Comparison of ENCODE assay signal across 36 cellular contexts in the genomic region with DNA sequence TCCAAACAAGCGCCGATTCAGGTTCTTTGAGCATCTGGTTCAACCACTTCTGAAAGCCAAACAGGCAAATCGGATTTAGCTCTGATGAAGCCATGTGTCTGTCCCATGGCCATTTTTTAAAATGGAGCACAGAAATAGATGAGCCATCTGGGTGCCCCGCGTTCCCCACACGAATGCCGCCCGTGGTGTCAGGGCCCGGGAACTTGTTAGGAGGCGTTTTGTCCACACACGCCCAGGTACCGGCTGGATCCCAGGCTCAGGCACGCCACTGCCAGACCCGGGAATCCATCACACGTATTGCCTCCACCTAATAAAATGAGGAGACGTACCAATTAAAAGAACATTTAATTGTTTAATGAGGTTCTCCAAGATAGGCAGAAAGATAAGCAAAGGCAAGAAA.
"Had no signal": no experiment of that assay in that cellular context is flagged by ENCODE, and none has a peak within 500 bp of the region (broad histone marks: within the 10 kb centered on the region; RNA-seq: fewer than 3 reads in every experiment).

No MANE protein-coding gene starts in this region.

- H3K27ac Mint-ChIP-seq: activated CD4-positive, alpha-beta T cell treated with anti-CD3 and anti-CD28 coated beads for 36 hours; activated CD4-positive, alpha-beta T cell treated with anti-CD3 and anti-CD28 coated beads, Interleukin-2, amount 10 ng/mL, durations not matched to agents 7 days and 5 days; activated CD8-positive, alpha-beta T cell treated with anti-CD3 and anti-CD28 coated beads, Interleukin-2, amount 10 ng/mL, durations not matched to agents 7 days and 5 days; activated naive CD4-positive, alpha-beta T cell treated with anti-CD3 and anti-CD28 coated beads for 36 hours; activated naive CD4-positive, alpha-beta T cell treated with anti-CD3 and anti-CD28 coated beads, Interleukin-2, amount 50 U/mL, for 72 hours; activated T-cell treated with anti-CD3 and anti-CD28 coated beads, Interleukin-2, amount 50 U/mL, for 24 hours; activated T-helper 1 cell treated with anti-CD3 and anti-CD28 coated beads, Interleukin-12 subunit alpha, Interleukin-12 subunit beta, Interleukin-2, Interleukin-4 antibody, amounts not matched to agents 30 ng/mL and 10 ng/mL and 1 ng/mL, durations not matched to agents 14 hours and 24 hours and 36 hours; T-helper 1 cell treated with Interleukin-12 subunit alpha and Interleukin-12 subunit beta and Interleukin-4 antibody, amounts not matched to agents 30 μg/mL and 1 μg/mL, for 36 hours; T-helper 2 cell treated with Interferon-gamma antibody and Interleukin-4, amounts not matched to agents 5 μg/mL and 100 μg/mL, for 36 hours; WTC11 had no signal

- H3K9me3 Mint-ChIP-seq: activated naive CD4-positive, alpha-beta T cell treated with anti-CD3 and anti-CD28 coated beads for 36 hours; activated T-cell treated with anti-CD3 and anti-CD28 coated beads, Interleukin-2, amount 50 U/mL, for 24 hours had no signal

- H3K4me3 Mint-ChIP-seq: activated CD4-positive, alpha-beta T cell treated with anti-CD3 and anti-CD28 coated beads for 36 hours; activated CD4-positive, alpha-beta T cell treated with anti-CD3 and anti-CD28 coated beads, Interleukin-2, amount 10 ng/mL, durations not matched to agents 7 days and 5 days; activated CD8-positive, alpha-beta T cell treated with anti-CD3 and anti-CD28 coated beads, Interleukin-2, amount 10 ng/mL, durations not matched to agents 7 days and 5 days; activated naive CD4-positive, alpha-beta T cell treated with anti-CD3 and anti-CD28 coated beads for 36 hours; activated T-cell treated with anti-CD3 and anti-CD28 coated beads, Interleukin-2, amount 50 U/mL, for 24 hours; activated T-helper 1 cell treated with anti-CD3 and anti-CD28 coated beads, Interleukin-12 subunit alpha, Interleukin-12 subunit beta, Interleukin-2, Interleukin-4 antibody, amounts not matched to agents 30 ng/mL and 10 ng/mL and 1 ng/mL, durations not matched to agents 14 hours and 24 hours and 36 hours; T-helper 1 cell treated with Interleukin-12 subunit alpha and Interleukin-12 subunit beta and Interleukin-4 antibody, amounts not matched to agents 30 μg/mL and 1 μg/mL, for 36 hours; T-helper 2 cell treated with Interferon-gamma antibody and Interleukin-4, amounts not matched to agents 5 μg/mL and 100 μg/mL, for 36 hours; WTC11 had no signal

- H3K27me3 ChIP-seq: adrenal gland, body of pancreas, MG63, Peyer's patch, SJSA1 had no signal

- H3K4me1 ChIP-seq: adrenal gland, body of pancreas, breast epithelium, Peyer's patch, SJSA1 had no signal

- H3K4me1 Mint-ChIP-seq: activated CD4-positive, alpha-beta T cell treated with anti-CD3 and anti-CD28 coated beads for 36 hours; activated CD4-positive, alpha-beta T cell treated with anti-CD3 and anti-CD28 coated beads, Interleukin-2, amount 10 ng/mL, durations not matched to agents 7 days and 5 days had no signal

- H3K36me3 Mint-ChIP-seq: activated naive CD4-positive, alpha-beta T cell treated with anti-CD3 and anti-CD28 coated beads, Interleukin-2, amount 50 U/mL, for 72 hours had no signal

- H3K4me3 ChIP-seq: adrenal gland, body of pancreas, breast epithelium, MG63, Peyer's patch, SJSA1 had no signal

- H3K9ac ChIP-seq: SK-N-SH had no signal

- H3K9me3 ChIP-seq: adrenal gland, body of pancreas, MG63, SK-N-SH had no signal

- H3K36me3 ChIP-seq: adrenal gland, breast epithelium, MG63, Peyer's patch, SJSA1 had no signal

- ATAC-seq: activated CD4-positive, alpha-beta T cell treated with anti-CD3 and anti-CD28 coated beads for 36 hours; activated CD4-positive, CD25-positive, alpha-beta regulatory T cell treated with anti-CD3 and anti-CD28 coated beads, Interleukin-2, amount 50 U/mL, for 24 hours; activated CD8-positive, alpha-beta T cell treated with anti-CD3 and anti-CD28 coated beads, Interleukin-2, amount 10 ng/mL, durations not matched to agents 7 days and 5 days; activated naive CD4-positive, alpha-beta T cell treated with anti-CD3 and anti-CD28 coated beads, Interleukin-2, amount 50 U/mL, for 72 hours; body of pancreas; PC-3; WTC11 had no signal

- DNase-seq: activated CD4-positive, alpha-beta T cell treated with anti-CD3 and anti-CD28 coated beads for 36 hours; activated CD4-positive, alpha-beta T cell treated with anti-CD3 and anti-CD28 coated beads, Interleukin-2, amount 10 ng/mL, durations not matched to agents 7 days and 5 days; activated CD4-positive, alpha-beta T cell treated with anti-CD3 and anti-CD28 coated beads, Interleukin-2, amount 50 U/mL, for 48 hours; activated CD8-positive, alpha-beta T cell treated with anti-CD3 and anti-CD28 coated beads, Interleukin-2, amount 10 ng/mL, durations not matched to agents 7 days and 5 days; activated gamma-delta T cell treated with Interleukin-2 at 50 U/mL for 16 hours; activated naive CD4-positive, alpha-beta T cell treated with anti-CD3 and anti-CD28 coated beads for 36 hours; activated T-cell treated with anti-CD3 and anti-CD28 coated beads, Interleukin-2, amount 50 U/mL, for 24 hours; adrenal gland; body of pancreas; caudate nucleus; Kasumi-1; KG1; MG63; NCI-H1048; NCI-H1105 treated with DMSO at 0.1 percent for 48 hours; NCI-H1436; NCI-H1694 treated with DMSO at 0.1 percent for 48 hours; NCI-H2029; NCI-H2107; NCI-H2171; NCI-H510A; NCI-H526 treated with DMSO at 0.1 percent for 48 hours; NK-92 treated with Interleukin-12 subunit alpha and Interleukin-12 subunit beta, amount 100 ng/mL, for 24 hours; PC-3; Peyer's patch; RPMI8226; SHP77 treated with DMSO at 0.1 percent for 48 hours; SK-N-SH had no signal

- H3K27ac ChIP-seq: adrenal gland, body of pancreas, breast epithelium, Peyer's patch, SJSA1 had no signal
